Comparison of ENCODE assay signal across 8 cellular contexts in the genomic region with DNA sequence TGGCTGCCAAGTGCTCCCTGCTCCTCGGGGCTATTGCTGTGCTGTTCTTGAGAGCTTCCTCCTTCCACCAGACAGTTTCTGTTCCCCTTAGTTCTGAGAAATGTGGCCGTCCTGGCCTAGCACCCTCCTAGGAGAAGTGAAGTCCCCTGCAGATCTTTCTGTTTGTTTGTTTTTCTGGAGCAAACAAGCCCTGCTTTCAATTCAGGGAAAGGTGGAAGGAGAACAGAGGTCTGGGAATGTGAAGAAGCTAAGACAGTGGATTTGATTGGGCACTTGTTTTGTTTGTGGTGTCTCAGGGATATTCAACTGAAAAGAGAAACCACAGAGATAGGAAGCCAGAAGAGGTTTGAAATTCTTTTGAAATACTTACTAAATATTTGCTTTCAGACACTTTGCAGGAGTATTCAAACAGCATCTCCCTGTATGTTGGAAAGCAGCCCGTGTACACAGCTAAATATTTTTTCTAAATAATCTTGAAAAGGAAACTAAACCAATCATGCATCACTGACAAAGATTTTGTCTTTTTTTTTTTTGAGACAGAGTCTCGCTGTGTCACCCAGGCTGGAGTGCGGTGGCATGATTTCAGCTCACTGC.
A peak's percentile ranks its signal among the peaks of the same experiment; 100 is the strongest.
DNase-seq lines count a peak whose midpoint lies in the region; ATAC-seq and TF ChIP-seq lines count a peak whose summit lies in the region.

No MANE protein-coding gene starts in this region.

- peaks cover 34% of the 10 kb centered on the region for H3K4me1 Mint-ChIP-seq in stimulated activated memory B cell treated with anti-CD40 and anti-IgM and Interleukin-4, amounts not matched to agents 10 μg/mL and 1 μg/mL and 100 μg/mL, for 72 hours

- peak overlapping the region; percentile 74 for H3K4me3 Mint-ChIP-seq in stimulated activated memory B cell treated with anti-CD40 and anti-IgM and Interleukin-4, amounts not matched to agents 10 μg/mL and 1 μg/mL and 100 μg/mL, for 72 hours

- H3K36me3 Mint-ChIP-seq in stimulated activated memory B cell treated with anti-CD40 and anti-IgM and Interleukin-4, amounts not matched to agents 10 μg/mL and 1 μg/mL and 100 μg/mL, for 72 hours: no peaks in the 10 kb centered on the region

- TF ChIP-seq CTCF in VCaP (conservative IDR thresholded peaks at IDR 0.05): no peak

- H3K27ac Mint-ChIP-seq in stimulated activated memory B cell treated with anti-CD40 and anti-IgM and Interleukin-4, amounts not matched to agents 10 μg/mL and 1 μg/mL and 100 μg/mL, for 72 hours: peak overlapping the region; percentile 88

- H3K27ac ChIP-seq in VCaP: peak overlapping the region; percentile 75

- H3K27me3 Mint-ChIP-seq in stimulated activated memory B cell treated with anti-CD40 and anti-IgM and Interleukin-4, amounts not matched to agents 10 μg/mL and 1 μg/mL and 100 μg/mL, for 72 hours: no peaks in the 10 kb centered on the region

- ATAC-seq in GM21367 (IDR thresholded peaks at IDR 0.05; ENCODE audit: unreplicated experiment): peak; percentile 99
- peak; percentile 99 for ATAC-seq in HG03565 (IDR thresholded peaks at IDR 0.05; ENCODE audit: unreplicated experiment)
- peak; percentile 99 for ATAC-seq in stimulated activated memory B cell treated with anti-CD40 and anti-IgM and Interleukin-4, amounts not matched to agents 10 μg/mL and 1 μg/mL and 100 μg/mL, for 72 hours

- DNase-seq in GM03348 (ENCODE audit: low spot score) (peak; percentile 44), foreskin melanocyte (peak; percentile 5), NCI-H1048 (lab: John Stamatoyannopoulos, UW) (no peak), NCI-H1930 (lab: John Stamatoyannopoulos, UW) (no peak)

- H3K9me3 Mint-ChIP-seq in stimulated activated memory B cell treated with anti-CD40 and anti-IgM and Interleukin-4, amounts not matched to agents 10 μg/mL and 1 μg/mL and 100 μg/mL, for 72 hours: no peaks in the 10 kb centered on the region

Comparison
In these comparisons a context has a peak if more than half of its experiments do, and no peak if none do; other contexts are left out.
1. DNase-seq: peak in GM03348 (single experiment) and foreskin melanocyte (single experiment); none in NCI-H1048 (single experiment) and NCI-H1930 (0 of 2).
2. Peak in every context shown above with its lines, with median percentiles within 50 percentile points of each other: ATAC-seq.